Comparison of ENCODE assay signal across 1 cellular context in the genomic region with DNA sequence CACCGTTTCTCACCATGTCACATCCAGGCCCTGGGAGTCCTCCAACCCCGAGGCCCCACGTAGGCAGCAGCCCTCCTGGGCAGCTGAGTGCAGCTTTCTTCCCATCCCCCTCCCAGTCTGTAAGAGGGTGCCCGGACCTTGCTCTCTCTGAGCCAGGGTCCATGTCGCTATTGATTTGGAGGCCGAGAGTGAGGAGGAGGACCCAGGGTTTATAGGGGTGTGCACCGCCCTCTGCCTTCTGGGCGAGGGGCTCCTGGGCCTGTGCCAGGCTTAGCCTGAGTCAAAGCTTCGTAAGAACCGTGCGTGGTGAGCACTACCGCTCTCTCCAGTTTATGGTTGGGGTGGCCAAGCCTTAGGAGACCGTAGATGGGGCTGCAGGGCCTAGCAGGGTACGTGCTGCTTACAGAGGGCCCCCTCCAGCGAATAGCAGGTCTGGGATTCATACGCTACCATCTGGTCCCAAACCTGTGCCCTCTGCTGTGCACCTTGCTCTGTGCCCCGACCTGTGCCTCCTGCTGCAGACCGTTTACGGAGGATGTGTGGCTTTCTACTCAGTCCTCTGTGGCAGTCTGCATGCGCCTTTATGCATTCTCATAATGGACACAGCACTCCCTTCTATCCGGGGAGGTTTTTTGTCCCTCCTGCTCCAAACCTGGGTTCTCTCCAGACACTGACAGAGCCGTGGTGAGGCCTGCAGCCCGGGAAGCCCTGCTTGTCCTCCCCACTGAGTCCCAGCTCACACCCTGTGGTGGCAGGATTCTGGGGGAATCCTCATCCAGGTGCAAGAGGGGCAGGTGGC.
TF ChIP-seq lines count a peak whose summit lies in the region.

No MANE protein-coding gene starts in this region.

TF ChIP-seq in HepG2, 621 proteins besides CTCF, POLR2A, EP300 and RAD21 (continued from another document and continues in another):
- TF ChIP-seq, protein P1, sequence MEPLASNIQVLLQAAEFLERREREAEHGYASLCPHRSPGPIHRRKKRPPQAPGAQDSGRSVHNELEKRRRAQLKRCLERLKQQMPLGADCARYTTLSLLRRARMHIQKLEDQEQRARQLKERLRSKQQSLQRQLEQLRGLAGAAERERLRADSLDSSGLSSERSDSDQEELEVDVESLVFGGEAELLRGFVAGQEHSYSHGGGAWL (CRISPR knock-in tag; IDR thresholded peaks at IDR 0.05), result no peak
- TF ChIP-seq SETDB1 (CRISPR knock-in tag; IDR thresholded peaks at IDR 0.05; ENCODE audit: borderline replicate concordance) (no peak), ZNF564 (CRISPR knock-in tag; IDR thresholded peaks at IDR 0.05) (no peak), SAP130 (CRISPR knock-in tag; IDR thresholded peaks at IDR 0.05; ENCODE audit: low read depth) (peak; percentile 39), ZNF7 (CRISPR knock-in tag; IDR thresholded peaks at IDR 0.05) (no peak), ZNF777 (CRISPR knock-in tag; IDR thresholded peaks at IDR 0.05) (no peak), MAZ (IDR thresholded peaks at IDR 0.05; ENCODE audit: borderline replicate concordance, low read depth, low read length) (no peak), MAZ (CRISPR knock-in tag; IDR thresholded peaks at IDR 0.05; ENCODE audit: low read depth) (no peak), TBX3 (IDR thresholded peaks at IDR 0.05; ENCODE audit: borderline replicate concordance) (no peak), NFYC (CRISPR knock-in tag; IDR thresholded peaks at IDR 0.05) (peak; percentile 60), BORCS8-MEF2B (CRISPR knock-in tag; IDR thresholded peaks at IDR 0.05) (peak; percentile 80; the same call in 1 of the 2 replicates), SNAPC2 (CRISPR knock-in tag; IDR thresholded peaks at IDR 0.05) (no peak), SRSF4 (IDR thresholded peaks at IDR 0.05; ENCODE audit: low read depth, low read length, poor library complexity, severe bottlenecking) (no peak), SP4 (CRISPR knock-in tag; IDR thresholded peaks at IDR 0.05) (peak; percentile 67), ATF1 (CRISPR knock-in tag; IDR thresholded peaks at IDR 0.05) (peak; percentile 67), FOSL2 (CRISPR knock-in tag; IDR thresholded peaks at IDR 0.05) (peak; percentile 5; the same call in 1 of the 2 replicates), ZMYM3 (CRISPR knock-in tag; IDR thresholded peaks at IDR 0.05) (peak; percentile 97), HOXA5 (CRISPR knock-in tag; IDR thresholded peaks at IDR 0.05) (no peak), RFXAP (CRISPR knock-in tag; IDR thresholded peaks at IDR 0.05; ENCODE audit: borderline replicate concordance) (0 out of 2 replicates have a peak, but pooled peaks have one; percentile 38), ZNF292 (CRISPR knock-in tag; IDR thresholded peaks at IDR 0.05; ENCODE audit: borderline replicate concordance, low read depth) (peak; percentile 17; the same call in 1 of the 2 replicates), GLI4 (CRISPR knock-in tag; IDR thresholded peaks at IDR 0.05; ENCODE audit: borderline replicate concordance) (no peak), ZFYVE20 (CRISPR knock-in tag; IDR thresholded peaks at IDR 0.05; ENCODE audit: borderline replicate concordance, low read depth) (no peak), PRMT3 (CRISPR knock-in tag; IDR thresholded peaks at IDR 0.05; ENCODE audit: borderline replicate concordance, low read depth) (no peak), ELF1 (CRISPR knock-in tag; IDR thresholded peaks at IDR 0.05) (0 out of 2 replicates have a peak, but pooled peaks have one; percentile 19), ZBTB7A (CRISPR knock-in tag; IDR thresholded peaks at IDR 0.05) (peak; percentile 88), ZNF451 (CRISPR knock-in tag; IDR thresholded peaks at IDR 0.05) (no peak), ZNF350 (CRISPR knock-in tag; IDR thresholded peaks at IDR 0.05; ENCODE audit: borderline replicate concordance, low read depth) (peak; percentile 86; the same call in 1 of the 2 replicates), ARNT (IDR thresholded peaks at IDR 0.05) (no peak), ZNF383 (CRISPR knock-in tag; IDR thresholded peaks at IDR 0.05; ENCODE audit: borderline replicate concordance) (no peak), ZNF616 (CRISPR knock-in tag; IDR thresholded peaks at IDR 0.05; ENCODE audit: low read depth) (no peak), ZNF709 (CRISPR knock-in tag; IDR thresholded peaks at IDR 0.05) (0 out of 2 replicates have a peak, but pooled peaks have one; percentile 73), HOXA9 (CRISPR knock-in tag; IDR thresholded peaks at IDR 0.05; ENCODE audit: borderline replicate concordance) (no peak), IKZF1 (IDR thresholded peaks at IDR 0.05) (no peak), RCOR2 (CRISPR knock-in tag; IDR thresholded peaks at IDR 0.05) (peak; percentile 49; the same call in 1 of the 2 replicates)
- TF ChIP-seq, protein P2, sequence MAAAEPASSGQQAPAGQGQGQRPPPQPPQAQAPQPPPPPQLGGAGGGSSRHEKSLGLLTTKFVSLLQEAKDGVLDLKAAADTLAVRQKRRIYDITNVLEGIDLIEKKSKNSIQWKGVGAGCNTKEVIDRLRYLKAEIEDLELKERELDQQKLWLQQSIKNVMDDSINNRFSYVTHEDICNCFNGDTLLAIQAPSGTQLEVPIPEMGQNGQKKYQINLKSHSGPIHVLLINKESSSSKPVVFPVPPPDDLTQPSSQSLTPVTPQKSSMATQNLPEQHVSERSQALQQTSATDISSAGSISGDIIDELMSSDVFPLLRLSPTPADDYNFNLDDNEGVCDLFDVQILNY (CRISPR knock-in tag; conservative IDR thresholded peaks at IDR 0.05), result no peak
- TF ChIP-seq, protein P3, sequence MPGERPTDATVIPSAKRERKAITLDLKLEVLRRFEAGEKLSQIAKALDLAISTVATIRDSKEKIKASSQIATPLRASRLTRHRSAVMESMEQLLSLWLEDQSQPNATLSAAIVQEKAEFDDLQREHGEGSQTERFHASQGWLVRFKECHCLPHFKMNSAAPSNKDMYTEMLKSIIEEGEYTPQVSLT (CRISPR knock-in tag; IDR thresholded peaks at IDR 0.05; ENCODE audit: borderline replicate concordance, low read depth), result no peak
- TF ChIP-seq, protein P4, sequence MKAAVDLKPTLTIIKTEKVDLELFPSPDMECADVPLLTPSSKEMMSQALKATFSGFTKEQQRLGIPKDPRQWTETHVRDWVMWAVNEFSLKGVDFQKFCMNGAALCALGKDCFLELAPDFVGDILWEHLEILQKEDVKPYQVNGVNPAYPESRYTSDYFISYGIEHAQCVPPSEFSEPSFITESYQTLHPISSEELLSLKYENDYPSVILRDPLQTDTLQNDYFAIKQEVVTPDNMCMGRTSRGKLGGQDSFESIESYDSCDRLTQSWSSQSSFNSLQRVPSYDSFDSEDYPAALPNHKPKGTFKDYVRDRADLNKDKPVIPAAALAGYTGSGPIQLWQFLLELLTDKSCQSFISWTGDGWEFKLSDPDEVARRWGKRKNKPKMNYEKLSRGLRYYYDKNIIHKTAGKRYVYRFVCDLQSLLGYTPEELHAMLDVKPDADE (CRISPR knock-in tag; IDR thresholded peaks at IDR 0.05), result no peak
- TF ChIP-seq, protein P5, sequence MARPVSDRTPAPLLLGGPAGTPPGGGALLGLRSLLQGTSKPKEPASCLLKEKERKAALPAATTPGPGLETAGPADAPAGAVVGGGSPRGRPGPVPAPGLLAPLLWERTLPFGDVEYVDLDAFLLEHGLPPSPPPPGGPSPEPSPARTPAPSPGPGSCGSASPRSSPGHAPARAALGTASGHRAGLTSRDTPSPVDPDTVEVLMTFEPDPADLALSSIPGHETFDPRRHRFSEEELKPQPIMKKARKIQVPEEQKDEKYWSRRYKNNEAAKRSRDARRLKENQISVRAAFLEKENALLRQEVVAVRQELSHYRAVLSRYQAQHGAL (CRISPR knock-in tag; IDR thresholded peaks at IDR 0.05; ENCODE audit: not compliant biosample characterization), result no peak
- TF ChIP-seq, protein P6, sequence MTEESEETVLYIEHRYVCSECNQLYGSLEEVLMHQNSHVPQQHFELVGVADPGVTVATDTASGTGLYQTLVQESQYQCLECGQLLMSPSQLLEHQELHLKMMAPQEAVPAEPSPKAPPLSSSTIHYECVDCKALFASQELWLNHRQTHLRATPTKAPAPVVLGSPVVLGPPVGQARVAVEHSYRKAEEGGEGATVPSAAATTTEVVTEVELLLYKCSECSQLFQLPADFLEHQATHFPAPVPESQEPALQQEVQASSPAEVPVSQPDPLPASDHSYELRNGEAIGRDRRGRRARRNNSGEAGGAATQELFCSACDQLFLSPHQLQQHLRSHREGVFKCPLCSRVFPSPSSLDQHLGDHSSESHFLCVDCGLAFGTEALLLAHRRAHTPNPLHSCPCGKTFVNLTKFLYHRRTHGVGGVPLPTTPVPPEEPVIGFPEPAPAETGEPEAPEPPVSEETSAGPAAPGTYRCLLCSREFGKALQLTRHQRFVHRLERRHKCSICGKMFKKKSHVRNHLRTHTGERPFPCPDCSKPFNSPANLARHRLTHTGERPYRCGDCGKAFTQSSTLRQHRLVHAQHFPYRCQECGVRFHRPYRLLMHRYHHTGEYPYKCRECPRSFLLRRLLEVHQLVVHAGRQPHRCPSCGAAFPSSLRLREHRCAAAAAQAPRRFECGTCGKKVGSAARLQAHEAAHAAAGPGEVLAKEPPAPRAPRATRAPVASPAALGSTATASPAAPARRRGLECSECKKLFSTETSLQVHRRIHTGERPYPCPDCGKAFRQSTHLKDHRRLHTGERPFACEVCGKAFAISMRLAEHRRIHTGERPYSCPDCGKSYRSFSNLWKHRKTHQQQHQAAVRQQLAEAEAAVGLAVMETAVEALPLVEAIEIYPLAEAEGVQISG (CRISPR knock-in tag; IDR thresholded peaks at IDR 0.05), result no peak
- TF ChIP-seq, protein P7, sequence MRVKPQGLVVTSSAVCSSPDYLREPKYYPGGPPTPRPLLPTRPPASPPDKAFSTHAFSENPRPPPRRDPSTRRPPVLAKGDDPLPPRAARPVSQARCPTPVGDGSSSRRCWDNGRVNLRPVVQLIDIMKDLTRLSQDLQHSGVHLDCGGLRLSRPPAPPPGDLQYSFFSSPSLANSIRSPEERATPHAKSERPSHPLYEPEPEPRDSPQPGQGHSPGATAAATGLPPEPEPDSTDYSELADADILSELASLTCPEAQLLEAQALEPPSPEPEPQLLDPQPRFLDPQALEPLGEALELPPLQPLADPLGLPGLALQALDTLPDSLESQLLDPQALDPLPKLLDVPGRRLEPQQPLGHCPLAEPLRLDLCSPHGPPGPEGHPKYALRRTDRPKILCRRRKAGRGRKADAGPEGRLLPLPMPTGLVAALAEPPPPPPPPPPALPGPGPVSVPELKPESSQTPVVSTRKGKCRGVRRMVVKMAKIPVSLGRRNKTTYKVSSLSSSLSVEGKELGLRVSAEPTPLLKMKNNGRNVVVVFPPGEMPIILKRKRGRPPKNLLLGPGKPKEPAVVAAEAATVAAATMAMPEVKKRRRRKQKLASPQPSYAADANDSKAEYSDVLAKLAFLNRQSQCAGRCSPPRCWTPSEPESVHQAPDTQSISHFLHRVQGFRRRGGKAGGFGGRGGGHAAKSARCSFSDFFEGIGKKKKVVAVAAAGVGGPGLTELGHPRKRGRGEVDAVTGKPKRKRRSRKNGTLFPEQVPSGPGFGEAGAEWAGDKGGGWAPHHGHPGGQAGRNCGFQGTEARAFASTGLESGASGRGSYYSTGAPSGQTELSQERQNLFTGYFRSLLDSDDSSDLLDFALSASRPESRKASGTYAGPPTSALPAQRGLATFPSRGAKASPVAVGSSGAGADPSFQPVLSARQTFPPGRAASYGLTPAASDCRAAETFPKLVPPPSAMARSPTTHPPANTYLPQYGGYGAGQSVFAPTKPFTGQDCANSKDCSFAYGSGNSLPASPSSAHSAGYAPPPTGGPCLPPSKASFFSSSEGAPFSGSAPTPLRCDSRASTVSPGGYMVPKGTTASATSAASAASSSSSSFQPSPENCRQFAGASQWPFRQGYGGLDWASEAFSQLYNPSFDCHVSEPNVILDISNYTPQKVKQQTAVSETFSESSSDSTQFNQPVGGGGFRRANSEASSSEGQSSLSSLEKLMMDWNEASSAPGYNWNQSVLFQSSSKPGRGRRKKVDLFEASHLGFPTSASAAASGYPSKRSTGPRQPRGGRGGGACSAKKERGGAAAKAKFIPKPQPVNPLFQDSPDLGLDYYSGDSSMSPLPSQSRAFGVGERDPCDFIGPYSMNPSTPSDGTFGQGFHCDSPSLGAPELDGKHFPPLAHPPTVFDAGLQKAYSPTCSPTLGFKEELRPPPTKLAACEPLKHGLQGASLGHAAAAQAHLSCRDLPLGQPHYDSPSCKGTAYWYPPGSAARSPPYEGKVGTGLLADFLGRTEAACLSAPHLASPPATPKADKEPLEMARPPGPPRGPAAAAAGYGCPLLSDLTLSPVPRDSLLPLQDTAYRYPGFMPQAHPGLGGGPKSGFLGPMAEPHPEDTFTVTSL (CRISPR knock-in tag; IDR thresholded peaks at IDR 0.05; ENCODE audit: borderline replicate concordance), result no peak
- TF ChIP-seq, protein P8, sequence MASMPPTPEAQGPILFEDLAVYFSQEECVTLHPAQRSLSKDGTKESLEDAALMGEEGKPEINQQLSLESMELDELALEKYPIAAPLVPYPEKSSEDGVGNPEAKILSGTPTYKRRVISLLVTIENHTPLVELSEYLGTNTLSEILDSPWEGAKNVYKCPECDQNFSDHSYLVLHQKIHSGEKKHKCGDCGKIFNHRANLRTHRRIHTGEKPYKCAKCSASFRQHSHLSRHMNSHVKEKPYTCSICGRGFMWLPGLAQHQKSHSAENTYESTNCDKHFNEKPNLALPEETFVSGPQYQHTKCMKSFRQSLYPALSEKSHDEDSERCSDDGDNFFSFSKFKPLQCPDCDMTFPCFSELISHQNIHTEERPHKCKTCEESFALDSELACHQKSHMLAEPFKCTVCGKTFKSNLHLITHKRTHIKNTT (CRISPR knock-in tag; IDR thresholded peaks at IDR 0.05), result no peak
- TF ChIP-seq, protein P9, sequence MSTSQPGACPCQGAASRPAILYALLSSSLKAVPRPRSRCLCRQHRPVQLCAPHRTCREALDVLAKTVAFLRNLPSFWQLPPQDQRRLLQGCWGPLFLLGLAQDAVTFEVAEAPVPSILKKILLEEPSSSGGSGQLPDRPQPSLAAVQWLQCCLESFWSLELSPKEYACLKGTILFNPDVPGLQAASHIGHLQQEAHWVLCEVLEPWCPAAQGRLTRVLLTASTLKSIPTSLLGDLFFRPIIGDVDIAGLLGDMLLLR (CRISPR knock-in tag; IDR thresholded peaks at IDR 0.05), result peak; percentile 69; the same call in 1 of the 2 replicates
- TF ChIP-seq, protein P10, sequence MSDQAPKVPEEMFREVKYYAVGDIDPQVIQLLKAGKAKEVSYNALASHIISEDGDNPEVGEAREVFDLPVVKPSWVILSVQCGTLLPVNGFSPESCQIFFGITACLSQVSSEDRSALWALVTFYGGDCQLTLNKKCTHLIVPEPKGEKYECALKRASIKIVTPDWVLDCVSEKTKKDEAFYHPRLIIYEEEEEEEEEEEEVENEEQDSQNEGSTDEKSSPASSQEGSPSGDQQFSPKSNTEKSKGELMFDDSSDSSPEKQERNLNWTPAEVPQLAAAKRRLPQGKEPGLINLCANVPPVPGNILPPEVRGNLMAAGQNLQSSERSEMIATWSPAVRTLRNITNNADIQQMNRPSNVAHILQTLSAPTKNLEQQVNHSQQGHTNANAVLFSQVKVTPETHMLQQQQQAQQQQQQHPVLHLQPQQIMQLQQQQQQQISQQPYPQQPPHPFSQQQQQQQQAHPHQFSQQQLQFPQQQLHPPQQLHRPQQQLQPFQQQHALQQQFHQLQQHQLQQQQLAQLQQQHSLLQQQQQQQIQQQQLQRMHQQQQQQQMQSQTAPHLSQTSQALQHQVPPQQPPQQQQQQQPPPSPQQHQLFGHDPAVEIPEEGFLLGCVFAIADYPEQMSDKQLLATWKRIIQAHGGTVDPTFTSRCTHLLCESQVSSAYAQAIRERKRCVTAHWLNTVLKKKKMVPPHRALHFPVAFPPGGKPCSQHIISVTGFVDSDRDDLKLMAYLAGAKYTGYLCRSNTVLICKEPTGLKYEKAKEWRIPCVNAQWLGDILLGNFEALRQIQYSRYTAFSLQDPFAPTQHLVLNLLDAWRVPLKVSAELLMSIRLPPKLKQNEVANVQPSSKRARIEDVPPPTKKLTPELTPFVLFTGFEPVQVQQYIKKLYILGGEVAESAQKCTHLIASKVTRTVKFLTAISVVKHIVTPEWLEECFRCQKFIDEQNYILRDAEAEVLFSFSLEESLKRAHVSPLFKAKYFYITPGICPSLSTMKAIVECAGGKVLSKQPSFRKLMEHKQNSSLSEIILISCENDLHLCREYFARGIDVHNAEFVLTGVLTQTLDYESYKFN (CRISPR knock-in tag; conservative IDR thresholded peaks at IDR 0.05), result peak; percentile 95
